16 cellular contexts compared by ENCODE assay signal in genomic region chr2:176879596-176879995, GRCh38.
DNase-seq lines count a peak whose midpoint lies in the region; ATAC-seq and TF ChIP-seq lines count a peak whose summit lies in the region.
"Had no signal": no experiment of that assay in that cellular context is flagged by ENCODE, and none has a peak within 500 bp of the region (broad histone marks: within the 10 kb centered on the region; RNA-seq: fewer than 3 reads in every experiment).

No MANE protein-coding gene starts in this region.

- H3K27me3 ChIP-seq in testis, result no peaks in the 10 kb centered on the region
- H3K27me3 ChIP-seq: SJSA1 had no signal

- no peak for ATAC-seq in GM19035 (IDR thresholded peaks at IDR 0.05; ENCODE audit: unreplicated experiment)
- no peak for ATAC-seq in stimulated activated effector memory CD8-positive, alpha-beta T cell treated with anti-CD3 and anti-CD28 coated beads, Interleukin-12 subunit alpha, Interleukin-12 subunit beta, amount 100 ng/mL, for 72 hours

- DNase-seq in NCI-H510A treated with DMSO at 0.1 percent for 48 hours (lab: John Stamatoyannopoulos, UW) (peak; percentile 74), NCI-H510A (lab: John Stamatoyannopoulos, UW) (no peak), NCI-H1105 (lab: John Stamatoyannopoulos, UW) (peak; percentile 11), NCI-H345 treated with DMSO at 0.1 percent for 48 hours (lab: John Stamatoyannopoulos, UW; ENCODE audit: unreplicated experiment) (peak; percentile 63), testis (no peak)
- no peak for DNase-seq in stimulated activated effector memory CD8-positive, alpha-beta T cell treated with anti-CD3 and anti-CD28 coated beads, Interleukin-12 subunit alpha, Interleukin-12 subunit beta, amount 100 ng/mL, for 72 hours (ENCODE audit: low spot score in 2 of 2)
- DNase-seq: C1 segment of cervical spinal cord, NCI-H1694, NCI-H226, NCI-H774, PC-9, SW 1271 had no signal

- 62 to 70% methylated on average over 4 of the region's 4 CpGs for WGBS in testis, 2 donors

- no peak overlapping the region for H3K4me3 ChIP-seq in testis
- H3K4me3 ChIP-seq: HAP-1, PC-9, SJSA1 had no signal

- TF ChIP-seq CTCF in testis (IDR thresholded peaks at IDR 0.05), result no peak

- H3K9me3 Mint-ChIP-seq in stimulated activated effector memory CD8-positive, alpha-beta T cell treated with anti-CD3 and anti-CD28 coated beads, Interleukin-12 subunit alpha, Interleukin-12 subunit beta, amount 100 ng/mL, for 72 hours, result peaks cover 5% of the 10 kb centered on the region
- H3K9me3 Mint-ChIP-seq: T-helper 2 cell treated with Interferon-gamma antibody and Interleukin-4, amounts not matched to agents 5 μg/mL and 100 μg/mL, for 36 hours had no signal

- no peak overlapping the region for H3K4me3 Mint-ChIP-seq in stimulated activated effector memory CD8-positive, alpha-beta T cell treated with anti-CD3 and anti-CD28 coated beads, Interleukin-12 subunit alpha, Interleukin-12 subunit beta, amount 100 ng/mL, for 72 hours
- H3K4me3 Mint-ChIP-seq: T-helper 2 cell treated with Interferon-gamma antibody and Interleukin-4, amounts not matched to agents 5 μg/mL and 100 μg/mL, for 36 hours had no signal

- intact Hi-C loops in testis (cut with DNase I; ENCODE audit: low total_unique reads), result no loop called here

- H3K36me3 Mint-ChIP-seq in stimulated activated effector memory CD8-positive, alpha-beta T cell treated with anti-CD3 and anti-CD28 coated beads, Interleukin-12 subunit alpha, Interleukin-12 subunit beta, amount 100 ng/mL, for 72 hours, result no peaks in the 10 kb centered on the region

- H3K4me1 ChIP-seq in testis, result no peaks in the 10 kb centered on the region
- H3K4me1 ChIP-seq: HAP-1, SJSA1 had no signal

- H3K9me3 ChIP-seq in testis, result no peaks in the 10 kb centered on the region
- H3K9me3 ChIP-seq: HAP-1, SJSA1 had no signal

- H3K27ac Mint-ChIP-seq in stimulated activated effector memory CD8-positive, alpha-beta T cell treated with anti-CD3 and anti-CD28 coated beads, Interleukin-12 subunit alpha, Interleukin-12 subunit beta, amount 100 ng/mL, for 72 hours, result no peak overlapping the region
- H3K27ac Mint-ChIP-seq: T-helper 2 cell treated with Interferon-gamma antibody and Interleukin-4, amounts not matched to agents 5 μg/mL and 100 μg/mL, for 36 hours had no signal

- no peak overlapping the region for H3K27ac ChIP-seq in testis
- H3K27ac ChIP-seq: PC-9, SJSA1 had no signal

- H3K4me1 Mint-ChIP-seq in stimulated activated effector memory CD8-positive, alpha-beta T cell treated with anti-CD3 and anti-CD28 coated beads, Interleukin-12 subunit alpha, Interleukin-12 subunit beta, amount 100 ng/mL, for 72 hours, result no peaks in the 10 kb centered on the region

- no peak for TF ChIP-seq POLR2A in testis (IDR thresholded peaks at IDR 0.05)

- H3K36me3 ChIP-seq in testis (ENCODE audit: low read depth, missing control alignments), result no peaks in the 10 kb centered on the region
- H3K36me3 ChIP-seq: HAP-1, SJSA1 had no signal

Comparison
In these comparisons a context has a peak if more than half of its experiments do, and no peak if none do; other contexts are left out.
1. DNase-seq: peak in NCI-H510A treated with DMSO at 0.1 percent for 48 hours (single experiment), NCI-H1105 (single experiment) and NCI-H345 treated with DMSO at 0.1 percent for 48 hours (single experiment); none in NCI-H510A (single experiment), testis (single experiment) and stimulated activated effector memory CD8-positive, alpha-beta T cell treated with anti-CD3 and anti-CD28 coated beads, Interleukin-12 subunit alpha, Interleukin-12 subunit beta, amount 100 ng/mL, for 72 hours (0 of 2).